Comparison of ENCODE assay signal across 8 cellular contexts in genomic region chr22:38700789-38701628, GRCh38. TPM values are rescaled to one million over a fixed set of nuclear protein-coding genes. Genes with fewer than 3 reads are reported as not detected.
DNase-seq lines count a peak whose midpoint lies in the region; ATAC-seq and TF ChIP-seq lines count a peak whose summit lies in the region.

JOSD1 (minus strand) TSS chr22:38700943; CDS start chr22:38699987, 956 bp downstream.

- H3K4me2 ChIP-seq in trophoblast cell (ENCODE audit: low read length): peak within 1 kb of the TSS; percentile 93

- peak within 1 kb of the TSS; percentile 93 for H2BK5ac ChIP-seq in trophoblast cell (ENCODE audit: low read depth, low read length, poor library complexity)

- H3K9ac ChIP-seq in trophoblast cell (ENCODE audit: low read length): peak within 1 kb of the TSS; percentile 99

- TF ChIP-seq CTCF in GM06990 (IDR thresholded peaks at IDR 0.05; ENCODE audit: insufficient read depth, low read length, poor library complexity, severe bottlenecking) (no peak), cardiac muscle cell (IDR thresholded peaks at IDR 0.05; ENCODE audit: low read depth, low read length) (no peak), tibial artery (IDR thresholded peaks at IDR 0.05) (peak in 1 of 2 experiments; percentile 29)

- H2AFZ ChIP-seq in trophoblast cell (ENCODE audit: insufficient read depth, low read length, poor library complexity): peak within 1 kb of the TSS; percentile 94

- peak within 1 kb of the TSS; percentile 98 for H2AK5ac ChIP-seq in trophoblast cell (ENCODE audit: low read length)

- H3K14ac ChIP-seq in trophoblast cell (ENCODE audit: low read length): peak within 1 kb of the TSS; percentile 99

- DNase-seq in GM06990 (ENCODE audit: extremely low read depth, insufficient read length): peak; percentile 96
- peak; percentile 1 for DNase-seq in NCI-H1417 treated with DMSO at 0.1 percent for 48 hours (lab: John Stamatoyannopoulos, UW)
- peak; percentile 95 to 99 (median 97) for DNase-seq in T-helper 1 cell
- peak; percentile 94 to 97 for DNase-seq in cardiac muscle cell (ENCODE audit: low read depth in 1 of 2, low spot score in 1 of 2)
- peak; percentile 93 to 99 for DNase-seq in trophoblast cell
- DNase-seq in tibial artery: peak; percentile 91 to 96

- H3K4me3 ChIP-seq in GM06990 (replicated peaks; ENCODE audit: low read depth, low read length): peak within 1 kb of the TSS; percentile 84
- H3K4me3 ChIP-seq in cardiac muscle cell: peak within 1 kb of the TSS; percentile 75
- peak within 1 kb of the TSS; percentile 97 for H3K4me3 ChIP-seq in trophoblast cell (ENCODE audit: low read depth, low read length)
- peak within 1 kb of the TSS; percentile 68 to 77 for H3K4me3 ChIP-seq in tibial artery

- H4K8ac ChIP-seq in trophoblast cell (ENCODE audit: low read depth, low read length): peak within 1 kb of the TSS; percentile 90

- peaks cover 20% of the 10 kb centered on the region for H3K79me1 ChIP-seq in trophoblast cell (ENCODE audit: low read length)

- H2BK12ac ChIP-seq in trophoblast cell (ENCODE audit: low read length): peak within 1 kb of the TSS; percentile 70

- WGBS in adipose tissue, 3 donors: 0 to 1% (median 1%) methylated on average over 67 to 94 of the region's 94 CpGs
- WGBS in trophoblast cell (ENCODE audit: extremely low coverage, insufficient coverage, insufficient read length): no CpG with 5 or more reads among the region's 94 CpGs

- no peaks in the 10 kb centered on the region for H3K36me3 ChIP-seq in GM06990 (ENCODE audit: control insufficient read depth, insufficient read depth, low read length)
- H3K36me3 ChIP-seq in cardiac muscle cell: no peaks in the 10 kb centered on the region
- H3K36me3 ChIP-seq in trophoblast cell (ENCODE audit: control insufficient read depth in 1 of 2, insufficient read depth in 2 of 2, low read length in 2 of 2): no peaks in the 10 kb centered on the region
- no peaks in the 10 kb centered on the region for H3K36me3 ChIP-seq in tibial artery

- H3K9me3 ChIP-seq in cardiac muscle cell (ENCODE audit: low read depth) (no peaks in the 10 kb centered on the region), trophoblast cell (ENCODE audit: insufficient read depth, low read depth, low read length) (no peaks in the 10 kb centered on the region), tibial artery (no peaks in the 10 kb centered on the region)

- peaks cover 15% of the 10 kb centered on the region for H3K79me2 ChIP-seq in trophoblast cell (ENCODE audit: control insufficient read depth, insufficient read depth, low read length, poor library complexity)

- H3K4ac ChIP-seq in trophoblast cell (ENCODE audit: low read depth, low read length): peak within 1 kb of the TSS; percentile 96

- H4K91ac ChIP-seq in trophoblast cell (ENCODE audit: low read depth, low read length): peak within 1 kb of the TSS; percentile 96

- peak within 1 kb of the TSS; percentile 95 for H2BK120ac ChIP-seq in trophoblast cell (ENCODE audit: insufficient read depth, low read length, poor library complexity)

- H3K27ac ChIP-seq in adipose tissue (ENCODE audit: low read depth, low read length) (peak within 1 kb of the TSS; percentile 51), cardiac muscle cell (peak within 1 kb of the TSS; percentile 97), trophoblast cell (ENCODE audit: low read depth, low read length) (peak within 1 kb of the TSS; percentile 88), tibial artery (peak within 1 kb of the TSS; percentile 94 to 97)

- H3K27me3 ChIP-seq in GM06990 (replicated peaks; ENCODE audit: control insufficient read depth, insufficient read depth, low read length) (no peaks in the 10 kb centered on the region), cardiac muscle cell (no peaks in the 10 kb centered on the region), trophoblast cell (ENCODE audit: insufficient read depth, low read length) (no peaks in the 10 kb centered on the region), tibial artery (no peaks in the 10 kb centered on the region)

- H4K12ac ChIP-seq in trophoblast cell (ENCODE audit: low read depth, low read length): peak within 1 kb of the TSS; percentile 87

- H3K4me1 ChIP-seq in cardiac muscle cell (ENCODE audit: low read depth): peaks cover 26% of the 10 kb centered on the region
- peaks cover 5 to 16% of the 10 kb centered on the region in 2 experiments for H3K4me1 ChIP-seq in trophoblast cell (ENCODE audit: control insufficient read depth in 1 of 2, insufficient read depth in 2 of 2, low read length in 2 of 2)
- peaks cover 0 to 54% (median 37%) of the 10 kb centered on the region in 4 donors for H3K4me1 ChIP-seq in tibial artery

- H3K23ac ChIP-seq in trophoblast cell (ENCODE audit: low read length): no peak within 1 kb of the TSS

- peak; percentile 46 for ATAC-seq in HG02642 (IDR thresholded peaks at IDR 0.05; ENCODE audit: poor library complexity, unreplicated experiment)

- intact Hi-C loops in tibial artery (cut with DNase I; ENCODE audit: low total_unique reads): no loop called here

- H3K18ac ChIP-seq in trophoblast cell (ENCODE audit: low read length): peak within 1 kb of the TSS; percentile 98

RNA-seq across cellular contexts. Expression of gene JOSD1, which starts in this region (rescaled TPM):
- polyA plus RNA-seq in adipose tissue: 10 to 100 TPM; 22.5 to 37.8 (median 34.1) TPM
- 37.0 and 41.0 TPM in 2 replicates for total RNA-seq in cardiac muscle cell
- polyA plus RNA-seq in cardiac muscle cell: 3.1 and 4.4 TPM in 2 replicates
- polyA plus RNA-seq in trophoblast cell (2013): 26.0 and 27.0 TPM in 2 replicates

Comparison
In these comparisons a context has a peak if more than half of its experiments do, and no peak if none do; other contexts are left out.
1. Peak in every context shown above with its lines: DNase-seq, ATAC-seq, H3K4me3 ChIP-seq and H3K27ac ChIP-seq.
2. DNase-seq: peak in every context shown above with its lines; median percentile 97 in T-helper 1 cell; 96 in GM06990; 96 in trophoblast cell; 96 in cardiac muscle cell; 94 in tibial artery; 1 in NCI-H1417 treated with DMSO at 0.1 percent for 48 hours.